Comparison of ENCODE assay signal across 9 cellular contexts in genomic region chr9:137575725-137576411, GRCh38. TPM values are rescaled to one million over a fixed set of nuclear protein-coding genes. Genes with fewer than 3 reads are reported as not detected.
DNase-seq lines count a peak whose midpoint lies in the region; ATAC-seq, FAIRE-seq and TF ChIP-seq lines count a peak whose summit lies in the region.
"Had no signal": no experiment of that assay in that cellular context is flagged by ENCODE, and none has a peak within 500 bp of the region (broad histone marks: within the 10 kb centered on the region; RNA-seq: fewer than 3 reads in every experiment).

No MANE protein-coding gene starts in this region.

- ATAC-seq in central memory CD8-positive, alpha-beta T cell (replicated peaks; ENCODE audit: extremely low read depth, poor library complexity, severe bottlenecking), result peak; percentile 20
- ATAC-seq: pancreas had no signal

- peak overlapping the region; percentile 9 for H3K9ac ChIP-seq in NT2/D1 (ENCODE audit: insufficient read length, low read depth)

- no peaks in the 10 kb centered on the region for H3K27me3 ChIP-seq in NT2/D1 (ENCODE audit: insufficient read depth, insufficient read length)
- H3K27me3 ChIP-seq: pancreas had no signal

- H3K4me1 ChIP-seq in NT2/D1 (ENCODE audit: insufficient read depth, insufficient read length), result peaks cover 11% of the 10 kb centered on the region

- peaks cover 25% of the 10 kb centered on the region for H3K4me1 Mint-ChIP-seq in central memory CD8-positive, alpha-beta T cell
- peaks cover 24% of the 10 kb centered on the region for H3K4me1 Mint-ChIP-seq in nephron progenitor cell

- no peaks in the 10 kb centered on the region for H3K27me3 Mint-ChIP-seq in central memory CD8-positive, alpha-beta T cell
- no peaks in the 10 kb centered on the region for H3K27me3 Mint-ChIP-seq in nephron progenitor cell (ENCODE audit: low read depth, poor library complexity)

- H3K9me3 ChIP-seq in NT2/D1 (ENCODE audit: insufficient read depth, low read length), result no peaks in the 10 kb centered on the region
- H3K9me3 ChIP-seq: pancreas had no signal

- no peak for FAIRE-seq in D721Med (lab: Jason Lieb, UNC)
- FAIRE-seq: pancreas had no signal

- H3K4me3 ChIP-seq in GM12875 (ENCODE audit: low read depth, low read length) (no peak overlapping the region), NT2/D1 (ENCODE audit: insufficient read length, low read depth) (no peak overlapping the region)
- H3K4me3 ChIP-seq: pancreas had no signal

- DNase-seq in NT2/D1 (ENCODE audit: low read depth, low spot score) (no peak), nephron progenitor cell (no peak), G401 (ENCODE audit: low spot score) (no peak), H4 (ENCODE audit: low spot score) (no peak), D721Med (ENCODE audit: insufficient read length, low spot score) (no peak)
- DNase-seq in central memory CD8-positive, alpha-beta T cell (ENCODE audit: low spot score in 2 of 2), result no peak
- DNase-seq: NCI-H524 had no signal

- peak overlapping the region; percentile 61 for H3K4me3 Mint-ChIP-seq in central memory CD8-positive, alpha-beta T cell
- H3K4me3 Mint-ChIP-seq in nephron progenitor cell, result peak overlapping the region; percentile 64

- H3K9me3 Mint-ChIP-seq in central memory CD8-positive, alpha-beta T cell, result no peaks in the 10 kb centered on the region
- no peaks in the 10 kb centered on the region for H3K9me3 Mint-ChIP-seq in nephron progenitor cell

- H3K36me3 ChIP-seq in NT2/D1 (ENCODE audit: insufficient read depth, insufficient read length, low read length), result peaks cover 64% of the 10 kb centered on the region

- H3K27ac Mint-ChIP-seq in central memory CD8-positive, alpha-beta T cell (ENCODE audit: low read depth), result peak overlapping the region; percentile 88
- peak overlapping the region; percentile 25 for H3K27ac Mint-ChIP-seq in nephron progenitor cell

- in situ Hi-C loops in G401 (cut with HindIII; ENCODE audit: low sequenced_read_pairs), result no loop called here

- TF ChIP-seq CTCF in GM12875 (IDR thresholded peaks at IDR 0.05; ENCODE audit: borderline replicate concordance, insufficient read depth, low read depth, low read length) (peak; percentile 37), nephron progenitor cell (IDR thresholded peaks at IDR 0.05) (no peak), D721Med (IDR thresholded peaks at IDR 0.05; ENCODE audit: insufficient read depth, missing control alignments) (no peak)

- H3K36me3 Mint-ChIP-seq in central memory CD8-positive, alpha-beta T cell (ENCODE audit: insufficient read depth), result peaks cover 38% of the 10 kb centered on the region
- H3K36me3 Mint-ChIP-seq in nephron progenitor cell (ENCODE audit: low read depth), result peaks cover 40% of the 10 kb centered on the region

RNA-seq across cellular contexts. Expression of gene DPH7, which starts 2.9 kb away (rescaled TPM):
- 39.0 and 46.2 TPM in 2 replicates for total RNA-seq in G401 (2014; rRNA removed; shearing (Covaris generic))
- total RNA-seq in H4 (2014; rRNA removed; shearing (Covaris generic)), result 15.3 and 16.1 TPM in 2 replicates

RNA-seq across cellular contexts. Expression of gene ZMYND19, which starts 14.4 kb away (rescaled TPM):
- 33.5 and 36.0 TPM in 2 replicates for total RNA-seq in G401 (2014; rRNA removed; shearing (Covaris generic))
- 21.3 and 26.8 TPM in 2 replicates for total RNA-seq in H4 (2014; rRNA removed; shearing (Covaris generic))

RNA-seq across cellular contexts. Expression of gene MRPL41, which starts 24.2 kb away (rescaled TPM):
- 75.7 and 102 TPM in 2 replicates for total RNA-seq in G401 (2014; rRNA removed; shearing (Covaris generic))
- 52.4 and 66.7 TPM in 2 replicates for total RNA-seq in H4 (2014; rRNA removed; shearing (Covaris generic))

RNA-seq across cellular contexts. Expression of gene PNPLA7, which starts 25.7 kb away (rescaled TPM):
- not detected in 2 replicates for total RNA-seq in G401 (2014; rRNA removed; shearing (Covaris generic))
- 0.14 TPM in 1 of 2 replicates, not detected in the other for total RNA-seq in H4 (2014; rRNA removed; shearing (Covaris generic))

RNA-seq across cellular contexts. Expression of gene ARRDC1, which starts 29.6 kb away (rescaled TPM):
- 29.5 and 30.5 TPM in 2 replicates for total RNA-seq in G401 (2014; rRNA removed; shearing (Covaris generic))
- 11.6 and 26.5 TPM in 2 replicates for total RNA-seq in H4 (2014; rRNA removed; shearing (Covaris generic))
